15 cellular contexts compared by ENCODE assay signal in the genomic region with DNA sequence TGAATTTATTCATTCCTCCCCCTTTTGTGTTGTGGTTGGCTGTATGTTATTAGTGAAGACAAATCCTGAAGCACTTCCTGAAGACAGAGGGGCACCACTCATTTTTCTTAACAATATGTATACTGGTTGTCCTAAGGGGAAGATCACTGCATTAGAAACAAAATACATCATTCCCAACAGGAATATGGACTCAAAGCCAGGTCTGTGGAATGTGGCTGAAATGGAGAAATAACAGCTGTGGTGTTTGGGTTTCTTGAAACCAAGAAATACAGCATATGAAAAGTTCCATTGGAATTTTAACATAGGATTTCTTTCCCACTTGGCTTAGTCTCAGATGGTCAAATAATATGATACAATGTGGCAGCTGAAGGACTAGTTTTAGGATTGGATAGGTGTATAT.
DNase-seq lines count a peak whose midpoint lies in the region; ATAC-seq and TF ChIP-seq lines count a peak whose summit lies in the region.
"Had no signal": no experiment of that assay in that cellular context is flagged by ENCODE, and none has a peak within 500 bp of the region (broad histone marks: within the 10 kb centered on the region; RNA-seq: fewer than 3 reads in every experiment).

No MANE protein-coding gene starts in this region.

- peak; percentile 55 for DNase-seq in LHCN-M2 (ENCODE audit: low read depth)
- peak; percentile 6 for DNase-seq in astrocyte of the spinal cord (ENCODE audit: low read depth, low spot score)
- DNase-seq in myocyte (ENCODE audit: low read depth) = peak; percentile 49
- DNase-seq in Right ventricle myocardium superior = no peak
- DNase-seq in DMS53 (lab: John Stamatoyannopoulos, UW) = no peak
- no peak for DNase-seq in NCI-H748 treated with DMSO at 0.1 percent for 48 hours (lab: John Stamatoyannopoulos, UW)
- DNase-seq: BE2C; C1 segment of cervical spinal cord; CD4-positive, CD25-positive, alpha-beta regulatory T cell; CD8-positive, alpha-beta memory T cell; COR-L47; DMS 273 treated with DMSO at 0.1 percent for 48 hours; GM23248 had no signal

- H3K4me3 ChIP-seq in astrocyte of the spinal cord (ENCODE audit: low read depth, low read length) = no peak overlapping the region
- H3K4me3 ChIP-seq: GM23248, HAP-1 had no signal

- no peak for TF ChIP-seq CTCF in astrocyte of the spinal cord (IDR thresholded peaks at IDR 0.05; ENCODE audit: low read depth, low read length)

- intact Hi-C loops in Right ventricle myocardium superior (cut with DNase I) = no loop called here

- in situ Hi-C loops in astrocyte of the spinal cord (cut with HindIII; ENCODE audit: low sequenced_read_pairs) = no loop called here

- ATAC-seq in HG02840 (IDR thresholded peaks at IDR 0.05; ENCODE audit: low FRiP score, unreplicated experiment) (no peak), Right ventricle myocardium superior (ENCODE audit: poor library complexity) (no peak)

Comparison
In these comparisons a context has a peak if more than half of its experiments do, and no peak if none do; other contexts are left out.
1. DNase-seq: peak in LHCN-M2 (single experiment), astrocyte of the spinal cord (single experiment) and myocyte (single experiment); none in Right ventricle myocardium superior (single experiment), DMS53 (single experiment) and NCI-H748 treated with DMSO at 0.1 percent for 48 hours (single experiment).